Comparison of ENCODE assay signal across 21 cellular contexts in the genomic region with DNA sequence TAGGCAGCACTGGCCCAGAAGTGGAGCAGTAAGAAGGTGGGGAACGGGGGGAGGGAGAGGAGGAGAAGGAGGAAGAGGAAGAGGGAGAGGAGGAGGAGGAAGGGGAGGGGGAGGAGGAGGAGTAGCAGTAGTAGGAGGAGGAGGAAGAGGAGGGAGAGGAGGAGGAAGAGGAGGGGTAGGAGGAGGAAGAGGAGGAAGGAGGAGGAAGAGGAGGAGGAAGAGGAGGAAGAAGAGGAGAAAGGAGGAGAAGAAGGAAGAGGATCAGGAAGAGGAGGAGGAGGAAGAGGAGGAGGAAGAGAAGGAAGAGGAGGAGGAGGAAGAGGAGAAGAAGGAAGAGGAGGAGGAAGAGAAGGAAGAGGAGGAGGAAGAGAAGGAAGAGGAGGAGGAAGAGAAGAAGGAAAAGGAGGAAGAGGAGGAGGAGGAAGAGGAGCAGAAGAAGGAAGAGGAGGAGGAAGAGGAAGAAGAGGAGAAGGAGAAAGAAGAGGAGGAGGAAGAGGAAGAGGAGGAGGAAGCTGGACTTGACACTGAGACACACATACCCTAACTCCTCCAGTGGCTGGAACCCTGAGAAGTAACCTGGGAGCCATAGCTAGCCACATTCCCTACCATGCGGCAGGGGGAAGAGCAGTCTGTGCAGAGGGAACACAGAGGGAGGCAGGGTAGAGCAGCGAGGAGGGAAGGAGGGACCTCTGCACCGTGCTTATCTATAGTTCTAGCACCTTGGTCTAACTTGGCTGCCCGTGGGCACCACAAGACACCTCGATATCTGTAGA. TPM values are rescaled to one million over a fixed set of nuclear protein-coding genes. Genes with fewer than 3 reads are reported as not detected.
DNase-seq lines count a peak whose midpoint lies in the region; ATAC-seq, FAIRE-seq and TF ChIP-seq lines count a peak whose summit lies in the region.
"Had no signal": no experiment of that assay in that cellular context is flagged by ENCODE, and none has a peak within 500 bp of the region (broad histone marks: within the 10 kb centered on the region; RNA-seq: fewer than 3 reads in every experiment).

No MANE protein-coding gene starts in this region.

- POLR2A ChIA-PET in A549 (lab: Yijun Ruan, JAX) (no interaction called here), activated B cell treated with CpG ODN at 0.5 μM for 24 hours (lab: Charles Lee) (no interaction called here)

- H3K36me3 ChIP-seq in DOHH2 (ENCODE audit: control insufficient read depth, low read length): peaks cover 2% of the 10 kb centered on the region

- H3K27ac Mint-ChIP-seq in activated B cell treated with CpG ODN at 0.5 μM for 24 hours: peak overlapping the region; percentile 24
- H3K27ac Mint-ChIP-seq in glutamatergic neuron (ENCODE audit: unreplicated experiment): peak overlapping the region; percentile 64

- H3K27ac ChIP-seq in A549 (no peak overlapping the region), DOHH2 (ENCODE audit: low read depth, low read length) (peak overlapping the region; percentile 32)
- H3K27ac ChIP-seq: C4-2B had no signal

- ATAC-seq in A549 (peak; percentile 20 to 30), activated B cell treated with CpG ODN at 0.5 μM for 24 hours (ENCODE audit: low read depth) (no peak), GM19397 (IDR thresholded peaks at IDR 0.05; ENCODE audit: unreplicated experiment) (no peak)

- H3K79me2 ChIP-seq in DOHH2 (ENCODE audit: control insufficient read depth, low read length): no peaks in the 10 kb centered on the region

- H4K20me1 ChIP-seq in DOHH2 (ENCODE audit: control insufficient read depth, insufficient read depth, low read depth, low read length): no peaks in the 10 kb centered on the region

- TF ChIP-seq EP300 in A549 (IDR thresholded peaks at IDR 0.05): no peak

- H3K27me3 Mint-ChIP-seq in activated B cell treated with CpG ODN at 0.5 μM for 24 hours (no peaks in the 10 kb centered on the region), glutamatergic neuron (ENCODE audit: unreplicated experiment) (peaks cover 12% of the 10 kb centered on the region)
- H3K27me3 Mint-ChIP-seq: IgD-negative memory B cell had no signal

- H3K4me3 ChIP-seq in A549 (no peak overlapping the region), DOHH2 (ENCODE audit: low read length) (peak overlapping the region; percentile 27; the same call in 1 of the 2 replicates)
- H3K4me3 ChIP-seq: MG63 had no signal

- no peaks in the 10 kb centered on the region for H3K9me3 ChIP-seq in A549
- H3K9me3 ChIP-seq in DOHH2 (ENCODE audit: control insufficient read depth, insufficient read depth, low read length): no peaks in the 10 kb centered on the region
- H3K9me3 ChIP-seq: MG63 had no signal

- H3K4me1 ChIP-seq in A549 (no peaks in the 10 kb centered on the region), DOHH2 (ENCODE audit: control insufficient read depth, low read length) (peaks cover 15% of the 10 kb centered on the region)

- H3K9me3 Mint-ChIP-seq in activated B cell treated with CpG ODN at 0.5 μM for 24 hours (no peaks in the 10 kb centered on the region), glutamatergic neuron (ENCODE audit: unreplicated experiment) (peaks cover 6% of the 10 kb centered on the region)
- H3K9me3 Mint-ChIP-seq: IgD-negative memory B cell had no signal

- no peak overlapping the region for H3K4me2 ChIP-seq in A549
- peak overlapping the region; percentile 37; the same call in 1 of the 2 replicates for H3K4me2 ChIP-seq in DOHH2 (ENCODE audit: low read length)

- no peaks in the 10 kb centered on the region for H3K36me3 Mint-ChIP-seq in activated B cell treated with CpG ODN at 0.5 μM for 24 hours (ENCODE audit: low read depth)
- no peaks in the 10 kb centered on the region for H3K36me3 Mint-ChIP-seq in glutamatergic neuron (ENCODE audit: unreplicated experiment)
- H3K36me3 Mint-ChIP-seq: IgD-negative memory B cell had no signal

- DNase-seq in A549 (ENCODE audit: low read depth in 1 of 2, low spot score in 1 of 2) (no peak), activated B cell treated with CpG ODN at 0.5 μM for 24 hours (no peak), glutamatergic neuron (no peak), posterior cingulate gyrus (no peak), NCI-H1092 (lab: John Stamatoyannopoulos, UW) (no peak)
- DNase-seq: ACHN; DMS79; Kasumi-1; MG63; NCI-H1048; NCI-H1436 treated with DMSO at 0.1 percent for 48 hours; NCI-H2029 treated with DMSO at 0.1 percent for 48 hours; NCI-H69; NK-92 treated with Interleukin-12 subunit alpha and Interleukin-12 subunit beta, amount 100 ng/mL, for 24 hours had no signal

- H3F3A ChIP-seq in DOHH2 (ENCODE audit: control insufficient read depth, insufficient read depth): peaks cover 11% of the 10 kb centered on the region; the same call in 1 of the 2 replicates

- intact Hi-C loops in activated B cell treated with CpG ODN at 0.5 μM for 24 hours (cut with micrococcal nuclease) (no loop called here), posterior cingulate gyrus (cut with DNase I) (no loop called here)

- no peak for TF ChIP-seq CTCF in A549 (IDR thresholded peaks at IDR 0.05)
- no peak for TF ChIP-seq CTCF in DOHH2 (IDR thresholded peaks at IDR 0.05; ENCODE audit: low read depth, low read length, poor library complexity, severe bottlenecking)
- TF ChIP-seq CTCF in activated B cell treated with CpG ODN at 0.5 μM for 24 hours (IDR thresholded peaks at IDR 0.05): no peak
- no peak for TF ChIP-seq CTCF in glutamatergic neuron (IDR thresholded peaks at IDR 0.05; ENCODE audit: partially characterized antibody, unreplicated experiment)

- H3K4me1 Mint-ChIP-seq in activated B cell treated with CpG ODN at 0.5 μM for 24 hours: no peaks in the 10 kb centered on the region
- peaks cover 14% of the 10 kb centered on the region for H3K4me1 Mint-ChIP-seq in glutamatergic neuron (ENCODE audit: low read depth, unreplicated experiment)

- no peak for TF ChIP-seq POLR2A in A549 (IDR thresholded peaks at IDR 0.05; ENCODE audit: low read length)

- no peaks in the 10 kb centered on the region for H3K9me2 ChIP-seq in DOHH2 (replicated peaks; ENCODE audit: control insufficient read depth, low read length)

- H3K27me3 ChIP-seq in DOHH2 (ENCODE audit: control insufficient read depth, low read length): no peaks in the 10 kb centered on the region
- H3K27me3 ChIP-seq: MG63 had no signal

- no peak for TF ChIP-seq RAD21 in A549 (conservative IDR thresholded peaks at IDR 0.05 in 1 of 2, IDR thresholded peaks at IDR 0.05 in 1 of 2)

- CTCF ChIA-PET in A549 (lab: Yijun Ruan, JAX): interaction anchor here (1.2 to 29.8 kb wide), 4 partner anchors 7 to 133 kb away, joined by 3 to 589 read pairs (median 4); no protein-coding TSS in a partner anchor
- CTCF ChIA-PET in activated B cell treated with CpG ODN at 0.5 μM for 24 hours (lab: Charles Lee): no interaction called here

- WGBS in A549 (ENCODE audit: missing lambda C conversion rate): 82% methylated on average over 6 of the region's 6 CpGs

- H3K4me3 Mint-ChIP-seq in activated B cell treated with CpG ODN at 0.5 μM for 24 hours (no peak overlapping the region), glutamatergic neuron (ENCODE audit: unreplicated experiment) (no peak overlapping the region)
- H3K4me3 Mint-ChIP-seq: IgD-negative memory B cell had no signal

- no peak for FAIRE-seq in A549 (lab: Jason Lieb, UNC)
- FAIRE-seq: H54 had no signal

TF ChIP-seq in A549, 52 proteins besides CTCF, POLR2A, EP300 and RAD21 (continues in another document):
- no peak for TF ChIP-seq MAZ (IDR thresholded peaks at IDR 0.05; ENCODE audit: borderline replicate concordance, low read depth, low read length)
- no peak for TF ChIP-seq NR3C1 (IDR thresholded peaks at IDR 0.05)
- TF ChIP-seq, protein P1, sequence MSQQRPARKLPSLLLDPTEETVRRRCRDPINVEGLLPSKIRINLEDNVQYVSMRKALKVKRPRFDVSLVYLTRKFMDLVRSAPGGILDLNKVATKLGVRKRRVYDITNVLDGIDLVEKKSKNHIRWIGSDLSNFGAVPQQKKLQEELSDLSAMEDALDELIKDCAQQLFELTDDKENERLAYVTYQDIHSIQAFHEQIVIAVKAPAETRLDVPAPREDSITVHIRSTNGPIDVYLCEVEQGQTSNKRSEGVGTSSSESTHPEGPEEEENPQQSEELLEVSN (IDR thresholded peaks at IDR 0.05; ENCODE audit: borderline replicate concordance, low read depth): no peak
- TF ChIP-seq, protein P2, sequence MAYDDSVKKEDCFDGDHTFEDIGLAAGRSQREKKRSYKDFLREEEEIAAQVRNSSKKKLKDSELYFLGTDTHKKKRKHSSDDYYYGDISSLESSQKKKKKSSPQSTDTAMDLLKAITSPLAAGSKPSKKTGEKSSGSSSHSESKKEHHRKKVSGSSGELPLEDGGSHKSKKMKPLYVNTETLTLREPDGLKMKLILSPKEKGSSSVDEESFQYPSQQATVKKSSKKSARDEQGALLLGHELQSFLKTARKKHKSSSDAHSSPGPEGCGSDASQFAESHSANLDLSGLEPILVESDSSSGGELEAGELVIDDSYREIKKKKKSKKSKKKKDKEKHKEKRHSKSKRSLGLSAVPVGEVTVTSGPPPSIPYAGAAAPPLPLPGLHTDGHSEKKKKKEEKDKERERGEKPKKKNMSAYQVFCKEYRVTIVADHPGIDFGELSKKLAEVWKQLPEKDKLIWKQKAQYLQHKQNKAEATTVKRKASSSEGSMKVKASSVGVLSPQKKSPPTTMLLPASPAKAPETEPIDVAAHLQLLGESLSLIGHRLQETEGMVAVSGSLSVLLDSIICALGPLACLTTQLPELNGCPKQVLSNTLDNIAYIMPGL (CRISPR knock-in tag; IDR thresholded peaks at IDR 0.05; ENCODE audit: borderline replicate concordance): no peak
- TF ChIP-seq ZC3H11A (IDR thresholded peaks at IDR 0.05): no peak
- no peak for TF ChIP-seq MAFK (IDR thresholded peaks at IDR 0.05; ENCODE audit: partially characterized antibody)
- no peak for TF ChIP-seq HOXB13 (CRISPR knock-in tag; IDR thresholded peaks at IDR 0.05; ENCODE audit: low read depth)
- no peak for TF ChIP-seq ZSCAN20 (CRISPR knock-in tag; IDR thresholded peaks at IDR 0.05)

RNA-seq across cellular contexts. Expression of a gene that starts 35.8 kb away (rescaled TPM):
- polyA plus RNA-seq in A549 (2011; rRNA removed) (0.65 and 0.78 TPM in 2 replicates), A549 (2017; fragmentation: RNase III; extraction: RNeasy Plus Mini Kit Qiagen cat#74134 plus additional on column Dnase treatment) (0.54 to 0.85 TPM (median 0.84 TPM) in 3 replicates)
- polyA plus RNA-seq in A549 (2012; cell fraction: cytosol; rRNA removed): 0.85 and 1.4 TPM in 2 replicates
- polyA plus RNA-seq in A549 (2012; cell fraction: nucleus; rRNA removed): 1.3 and 2.1 TPM in 2 replicates
- polyA minus RNA-seq in A549 (2011; rRNA and poly(A)+ RNA removed): 0.97 and 1.3 TPM in 2 replicates
- total RNA-seq in activated B cell treated with CpG ODN at 0.5 μM for 24 hours (0.54 and 0.98 TPM in 2 replicates), glutamatergic neuron (ENCODE audit: unreplicated experiment) (7.3 TPM)
- total RNA-seq: OCI-LY7 had no signal

RNA-seq across cellular contexts. Expression of a gene that starts 40.8 kb away (rescaled TPM):
- 0.31 and 0.60 TPM in 2 replicates for polyA plus RNA-seq in A549 (2011; rRNA removed)
- polyA plus RNA-seq in A549 (2012; cell fraction: cytosol; rRNA removed): 0.87 and 1.1 TPM in 2 replicates
- 0.86 and 1.7 TPM in 2 replicates for polyA plus RNA-seq in A549 (2012; cell fraction: nucleus; rRNA removed)
- polyA plus RNA-seq in A549 (2017; fragmentation: RNase III; extraction: RNeasy Plus Mini Kit Qiagen cat#74134 plus additional on column Dnase treatment): 0.35 to 0.62 TPM (median 0.61 TPM) in 3 replicates
- polyA minus RNA-seq in A549 (2011; rRNA and poly(A)+ RNA removed): 0.37 and 0.73 TPM in 2 replicates
- 58.3 and 65.8 TPM in 2 replicates for total RNA-seq in activated B cell treated with CpG ODN at 0.5 μM for 24 hours
- 27.0 TPM for total RNA-seq in glutamatergic neuron (ENCODE audit: unreplicated experiment)
- total RNA-seq: HT-29 had no signal

Comparison
In these comparisons a context has a peak if more than half of its experiments do, and no peak if none do; other contexts are left out.
1. ATAC-seq: peak in A549 (2 of 2); none in activated B cell treated with CpG ODN at 0.5 μM for 24 hours (single experiment) and GM19397 (single experiment).